In the genomic region with DNA sequence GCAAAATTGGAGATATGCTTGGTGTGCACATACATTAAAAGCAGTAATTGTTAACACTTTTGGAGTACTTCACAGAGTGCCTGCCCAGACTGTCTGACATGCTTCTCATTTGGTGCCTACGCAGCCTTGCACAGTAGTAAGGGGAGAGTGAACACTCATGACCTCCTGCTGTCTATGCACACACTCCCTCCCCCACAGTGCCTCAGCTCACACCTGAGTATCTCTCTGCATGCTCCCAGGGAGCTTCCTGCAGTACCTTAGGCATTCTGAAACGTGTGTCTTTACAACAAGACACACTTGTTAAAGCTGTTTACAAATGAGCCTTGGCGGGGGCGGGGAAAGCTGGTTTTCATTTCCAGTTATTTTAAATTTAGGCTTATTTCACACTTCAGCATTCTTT, we compare ENCODE assay signal across 1 cellular context.
TF ChIP-seq lines count a peak whose summit lies in the region.

No MANE protein-coding gene starts in this region.

TF ChIP-seq in IMR-90, 13 proteins besides CTCF, POLR2A, EP300 and RAD21:
- no peak for TF ChIP-seq BHLHE40 (IDR thresholded peaks at IDR 0.05; ENCODE audit: low read depth, low read length)
- no peak for TF ChIP-seq RCOR1 (IDR thresholded peaks at IDR 0.05; ENCODE audit: insufficient replicate concordance, low read length)
- TF ChIP-seq FOS (IDR thresholded peaks at IDR 0.05; ENCODE audit: low read depth, low read length) = no peak
- no peak for TF ChIP-seq SMC3 (IDR thresholded peaks at IDR 0.05; ENCODE audit: low read depth, low read length)
- no peak for TF ChIP-seq MXI1 (IDR thresholded peaks at IDR 0.05; ENCODE audit: borderline replicate concordance, low read depth, low read length)
- TF ChIP-seq NFE2L2 (IDR thresholded peaks at IDR 0.05; ENCODE audit: low read depth, low read length) = no peak
TF ChIP-seq in IMR-90: peak in this region for 0.
